Comparison of ENCODE assay signal across 13 cellular contexts in the genomic region with DNA sequence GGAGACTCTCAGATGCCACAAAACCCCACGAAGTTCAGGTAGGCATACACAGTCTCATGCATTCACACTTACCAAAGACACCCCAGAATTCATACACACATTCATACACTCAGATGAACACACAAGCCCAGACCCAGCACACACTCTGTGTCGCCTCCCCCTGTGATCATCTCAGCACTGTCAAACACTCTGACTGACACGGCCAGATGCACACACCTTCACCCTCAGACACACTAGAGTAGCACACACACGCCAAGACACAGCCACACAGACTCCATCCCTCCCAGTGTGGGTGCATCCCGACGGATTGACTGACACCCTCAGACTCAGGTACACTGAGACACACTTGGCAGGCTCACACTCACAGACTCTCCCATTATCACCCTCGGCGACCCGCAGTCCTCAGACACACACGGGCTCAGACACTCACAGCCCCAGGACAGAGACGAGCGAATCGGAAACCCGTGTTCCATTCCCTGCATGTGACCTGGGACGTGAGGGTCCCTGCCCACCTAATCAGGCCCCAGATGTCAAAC. TPM values are rescaled to one million over a fixed set of nuclear protein-coding genes. Genes with fewer than 3 reads are reported as not detected.
DNase-seq lines count a peak whose midpoint lies in the region; ATAC-seq, FAIRE-seq and TF ChIP-seq lines count a peak whose summit lies in the region.
"Had no signal": no experiment of that assay in that cellular context is flagged by ENCODE, and none has a peak within 500 bp of the region (broad histone marks: within the 10 kb centered on the region; RNA-seq: fewer than 3 reads in every experiment).

No MANE protein-coding gene starts in this region.

- H3K27me3 ChIP-seq in HepG2 (ENCODE audit: control insufficient read depth in 1 of 2, insufficient read depth in 2 of 2, low read length in 2 of 2) (peaks cover 8 to 62% of the 10 kb centered on the region in 2 experiments), BE2C (no peaks in the 10 kb centered on the region)

- WGBS in HepG2 (ENCODE audit: low lambda C conversion rate): 32% methylated on average over 13 of the region's 15 CpGs

- no peak overlapping the region for H3K4me2 ChIP-seq in HepG2 (ENCODE audit: low read depth, low read length)

- H3K9me3 ChIP-seq in HepG2 (ENCODE audit: low read length): no peaks in the 10 kb centered on the region
- no peaks in the 10 kb centered on the region for H3K9me3 ChIP-seq in BE2C
- H3K9me3 ChIP-seq: SJSA1 had no signal

- H3K9ac ChIP-seq in HepG2 (ENCODE audit: insufficient read depth, low read depth, low read length): no peak overlapping the region

- no peak for TF ChIP-seq POLR2A in HepG2 (IDR thresholded peaks at IDR 0.05; ENCODE audit: insufficient read depth in 1 of 2, low read depth in 2 of 2, low read length in 2 of 2)

- TF ChIP-seq RAD21 in HepG2 (CRISPR knock-in tag; IDR thresholded peaks at IDR 0.05): no peak

- intact Hi-C loops in HepG2 (cut with micrococcal nuclease; ENCODE audit: unreplicated experiment): no loop called here
- intact Hi-C loops in MCF 10A (cut with micrococcal nuclease): no loop called here

- H3K36me3 ChIP-seq in HepG2 (replicated peaks in 1 of 2; ENCODE audit: control insufficient read depth in 1 of 2, insufficient read depth in 2 of 2, low read length in 2 of 2) (no peaks in the 10 kb centered on the region), BE2C (no peaks in the 10 kb centered on the region)
- H3K36me3 ChIP-seq: SJSA1 had no signal

- H3K36me3 Mint-ChIP-seq in activated naive CD4-positive, alpha-beta T cell treated with anti-CD3 and anti-CD28 coated beads, Interleukin-2, amount 50 U/mL, for 24 hours: no peaks in the 10 kb centered on the region
- H3K36me3 Mint-ChIP-seq in activated naive CD4-positive, alpha-beta T cell treated with anti-CD3 and anti-CD28 coated beads, Interleukin-2, amount 50 U/mL, for 72 hours: peaks cover 9% of the 10 kb centered on the region in 2 donors
- H3K36me3 Mint-ChIP-seq in activated naive CD8-positive, alpha-beta T cell: no peaks in the 10 kb centered on the region
- H3K36me3 Mint-ChIP-seq in type B pancreatic cell: no peaks in the 10 kb centered on the region
- no peaks in the 10 kb centered on the region for H3K36me3 Mint-ChIP-seq in MCF 10A (ENCODE audit: insufficient read depth, unreplicated experiment)

- BruUV-seq in HepG2 (replicated peaks; lab: Mats Ljungman, UMichigan): no TSS peak
- no TSS peak for BruUV-seq in MCF 10A (replicated peaks; lab: Mats Ljungman, UMichigan)

- POLR2A ChIA-PET in HepG2 (lab: Yijun Ruan, JAX) (no interaction called here), MCF 10A (lab: Yijun Ruan, JAX) (no interaction called here)

- H3K4me1 ChIP-seq in HepG2 (ENCODE audit: insufficient read depth, low read length) (no peaks in the 10 kb centered on the region), BE2C (peaks cover 9% of the 10 kb centered on the region)
- H3K4me1 ChIP-seq: SJSA1 had no signal

- peaks cover 12% of the 10 kb centered on the region for H3K4me1 Mint-ChIP-seq in activated naive CD4-positive, alpha-beta T cell treated with anti-CD3 and anti-CD28 coated beads, Interleukin-2, amount 50 U/mL, for 24 hours
- H3K4me1 Mint-ChIP-seq in activated naive CD8-positive, alpha-beta T cell (ENCODE audit: low read depth): peaks cover 10% of the 10 kb centered on the region
- peaks cover 14% of the 10 kb centered on the region for H3K4me1 Mint-ChIP-seq in type B pancreatic cell (ENCODE audit: unreplicated experiment)
- no peaks in the 10 kb centered on the region for H3K4me1 Mint-ChIP-seq in MCF 10A (ENCODE audit: insufficient read depth, unreplicated experiment)

- FAIRE-seq in HepG2 (lab: Jason Lieb, UNC): no peak

- peak overlapping the region; percentile 48 for H3K4me3 Mint-ChIP-seq in activated naive CD4-positive, alpha-beta T cell treated with anti-CD3 and anti-CD28 coated beads, Interleukin-2, amount 50 U/mL, for 24 hours
- peak overlapping the region; percentile 72 for H3K4me3 Mint-ChIP-seq in activated naive CD8-positive, alpha-beta T cell
- H3K4me3 Mint-ChIP-seq in type B pancreatic cell (peak overlapping the region; percentile 77), MCF 10A (ENCODE audit: unreplicated experiment) (no peak overlapping the region)

- H3K27me3 Mint-ChIP-seq in activated naive CD4-positive, alpha-beta T cell treated with anti-CD3 and anti-CD28 coated beads, Interleukin-2, amount 50 U/mL, for 24 hours: peaks cover 48% of the 10 kb centered on the region
- H3K27me3 Mint-ChIP-seq in activated naive CD8-positive, alpha-beta T cell: peaks cover 33% of the 10 kb centered on the region
- peaks cover 72% of the 10 kb centered on the region for H3K27me3 Mint-ChIP-seq in type B pancreatic cell
- peaks cover 73% of the 10 kb centered on the region for H3K27me3 Mint-ChIP-seq in MCF 10A (ENCODE audit: insufficient read depth, unreplicated experiment)

- H4K20me1 ChIP-seq in HepG2 (ENCODE audit: insufficient read depth, low read length): no peaks in the 10 kb centered on the region

- CTCF ChIA-PET in HepG2 (lab: Yijun Ruan, JAX; ENCODE audit: low intra/inter-chr PET ratio, low total read pairs) (no interaction called here), MCF 10A (lab: Yijun Ruan, JAX) (no interaction called here)

- H3K79me2 ChIP-seq in HepG2 (ENCODE audit: insufficient read depth, low read length): no peaks in the 10 kb centered on the region

- TF ChIP-seq EP300 in HepG2 (IDR thresholded peaks at IDR 0.05; ENCODE audit: low read depth in 2 of 2, low read length in 2 of 2) (no peak), HepG2 (CRISPR knock-in tag; IDR thresholded peaks at IDR 0.05; ENCODE audit: borderline replicate concordance) (no peak)

- H3K27ac Mint-ChIP-seq in activated naive CD4-positive, alpha-beta T cell treated with anti-CD3 and anti-CD28 coated beads, Interleukin-2, amount 50 U/mL, for 24 hours: no peak overlapping the region
- no peak overlapping the region for H3K27ac Mint-ChIP-seq in activated naive CD4-positive, alpha-beta T cell treated with anti-CD3 and anti-CD28 coated beads, Interleukin-2, amount 50 U/mL, for 72 hours
- no peak overlapping the region for H3K27ac Mint-ChIP-seq in activated naive CD8-positive, alpha-beta T cell
- H3K27ac Mint-ChIP-seq in type B pancreatic cell: no peak overlapping the region
- H3K27ac Mint-ChIP-seq in MCF 10A (ENCODE audit: low read depth, unreplicated experiment): no peak overlapping the region
- H3K27ac Mint-ChIP-seq: activated B cell treated with CpG ODN at 0.5 μM for 24 hours had no signal

- no peaks in the 10 kb centered on the region for H3K9me3 Mint-ChIP-seq in activated naive CD4-positive, alpha-beta T cell treated with anti-CD3 and anti-CD28 coated beads, Interleukin-2, amount 50 U/mL, for 24 hours
- no peaks in the 10 kb centered on the region for H3K9me3 Mint-ChIP-seq in activated naive CD4-positive, alpha-beta T cell treated with anti-CD3 and anti-CD28 coated beads, Interleukin-2, amount 50 U/mL, for 72 hours
- H3K9me3 Mint-ChIP-seq in activated naive CD8-positive, alpha-beta T cell (ENCODE audit: low read depth): no peaks in the 10 kb centered on the region
- no peaks in the 10 kb centered on the region for H3K9me3 Mint-ChIP-seq in type B pancreatic cell
- H3K9me3 Mint-ChIP-seq in MCF 10A (ENCODE audit: unreplicated experiment): peaks cover 9% of the 10 kb centered on the region
- H3K9me3 Mint-ChIP-seq: activated B cell treated with CpG ODN at 0.5 μM for 24 hours had no signal

- H2AFZ ChIP-seq in HepG2 (ENCODE audit: low read length): no peak overlapping the region

- ATAC-seq in activated naive CD4-positive, alpha-beta T cell treated with anti-CD3 and anti-CD28 coated beads, Interleukin-2, amount 50 U/mL, for 72 hours: no peak
- ATAC-seq in HepG2: peak; percentile 36

- in situ Hi-C loops in HepG2 (cut with HindIII; ENCODE audit: extremely low pct_ligation_motif_present, low pct_unique_long_range_greater_than_20kb): no loop called here

- no peak for TF ChIP-seq CTCF in HepG2 (CRISPR knock-in tag; IDR thresholded peaks at IDR 0.05)
- no peak for TF ChIP-seq CTCF in type B pancreatic cell (conservative IDR thresholded peaks at IDR 0.05)
- TF ChIP-seq CTCF in BE2C (IDR thresholded peaks at IDR 0.05; ENCODE audit: low read depth, low read length): no peak
- no peak for TF ChIP-seq CTCF in MCF 10A (IDR thresholded peaks at IDR 0.05; ENCODE audit: unreplicated experiment)

- H3K4me3 ChIP-seq in HepG2 (replicated peaks in 1 of 3; ENCODE audit: insufficient read depth in 1 of 3, low read depth in 2 of 3, low read length in 3 of 3) (no peak overlapping the region), BE2C (ENCODE audit: low read depth, low read length) (no peak overlapping the region)
- H3K4me3 ChIP-seq: SJSA1 had no signal

- H3K27ac ChIP-seq in HepG2 (ENCODE audit: extremely low read length, insufficient read depth, low read length): no peak overlapping the region
- H3K27ac ChIP-seq: SJSA1 had no signal

- no peak for DNase-seq in activated naive CD4-positive, alpha-beta T cell treated with anti-CD3 and anti-CD28 coated beads, Interleukin-2, amount 50 U/mL, for 72 hours (ENCODE audit: low spot score in 2 of 2)
- DNase-seq in HepG2 (ENCODE audit: low spot score): no peak
- DNase-seq in type B pancreatic cell (ENCODE audit: extremely low spot score, unreplicated experiment): no peak
- no peak for DNase-seq in BE2C
- no peak for DNase-seq in dedifferentiated amniotic fluid mesenchymal stem cell (ENCODE audit: extremely low spot score)
- DNase-seq in MCF 10A (ENCODE audit: unreplicated experiment): no peak
- DNase-seq: activated B cell treated with CpG ODN at 0.5 μM for 24 hours; activated gamma-delta T cell; cerebellar nuclear complex; stimulated activated CD4-positive, alpha-beta T cell treated with anti-CD3 and anti-CD28 coated beads, Interleukin-2, amount 100 ng/mL, for 48 hours had no signal

RNA-seq across cellular contexts. Expression of a gene that starts 0.9 kb away (rescaled TPM):
- under 1 TPM in 1 of 2 donors, not detected in 1; 0.18 TPM for total RNA-seq in activated naive CD4-positive, alpha-beta T cell treated with anti-CD3 and anti-CD28 coated beads, Interleukin-2, amount 50 U/mL, for 72 hours
- 0.07 and 0.18 TPM in 2 replicates for total RNA-seq in HepG2 (2016; rRNA removed; fragmentation: Illumina TruSeq; extraction: Trizol)
- not detected in 2 replicates for total RNA-seq in HepG2 (2016; cell fraction: cytosol; rRNA removed; fragmentation: Illumina TruSeq; extraction: Trizol; ENCODE audit: low read depth)
- total RNA-seq in HepG2 (2016; cell fraction: insoluble cytoplasmic fraction; rRNA removed; fragmentation: Illumina TruSeq; extraction: Trizol): 0.06 TPM in 2 replicates
- not detected in 2 replicates for total RNA-seq in HepG2 (2016; cell fraction: membrane; rRNA removed; fragmentation: Illumina TruSeq; extraction: Trizol)
- total RNA-seq in HepG2 (2016; cell fraction: nucleus; rRNA removed; fragmentation: Illumina TruSeq; extraction: Trizol): 0.09 TPM in 1 of 2 replicates, not detected in the other
- 0.01 and 0.09 TPM in 2 replicates for polyA plus RNA-seq in HepG2 (2011; rRNA removed)
- 0.01 and 0.08 TPM in 2 replicates for polyA plus RNA-seq in HepG2 (2011; cell fraction: cytosol; rRNA removed)
- 0.03 and 0.06 TPM in 2 replicates for polyA plus RNA-seq in HepG2 (2011; cell fraction: nucleus; rRNA removed)
- polyA plus RNA-seq in HepG2 (2012): 0.05 TPM in 1 of 2 replicates, not detected in the other
- polyA plus RNA-seq in HepG2 (2016; cell fraction: cytosol; fragmentation: Illumina TruSeq; extraction: Trizol; ENCODE audit: low read depth): not detected in 2 replicates
- not detected in 2 replicates for polyA plus RNA-seq in HepG2 (2016; cell fraction: insoluble cytoplasmic fraction; fragmentation: Illumina TruSeq; extraction: Trizol; ENCODE audit: low read depth)
- not detected in 2 replicates for polyA plus RNA-seq in HepG2 (2016; cell fraction: membrane; fragmentation: Illumina TruSeq; extraction: Trizol; ENCODE audit: low read depth)
- 0.14 and 0.17 TPM in 2 replicates for polyA plus RNA-seq in HepG2 (2016; cell fraction: nucleus; fragmentation: Illumina TruSeq; extraction: Trizol; ENCODE audit: insufficient read depth, low read depth)
- 0.10 and 5.8 TPM in 2 replicates for polyA minus RNA-seq in HepG2 (2011; rRNA and poly(A)+ RNA removed; ENCODE audit: low replicate concordance)
- not detected in 2 replicates for polyA minus RNA-seq in HepG2 (2011; cell fraction: cytosol; rRNA and poly(A)+ RNA removed)
- polyA minus RNA-seq in HepG2 (2011; cell fraction: nucleus; rRNA and poly(A)+ RNA removed): 0.13 TPM in 1 of 2 replicates, not detected in the other
- 3.6 and 7.5 TPM in 2 replicates for total RNA-seq in type B pancreatic cell (ENCODE audit: low replicate concordance)
- 59.6 TPM for polyA plus RNA-seq in BE2C (2012; ENCODE audit: insufficient read depth, insufficient read length, low read depth)
- not detected in 2 replicates for total RNA-seq in MCF 10A (2022)
- total RNA-seq: activated B cell treated with CpG ODN at 0.5 μM for 24 hours, SJSA1 had no signal
